8 cellular contexts compared by ENCODE assay signal in the genomic region with DNA sequence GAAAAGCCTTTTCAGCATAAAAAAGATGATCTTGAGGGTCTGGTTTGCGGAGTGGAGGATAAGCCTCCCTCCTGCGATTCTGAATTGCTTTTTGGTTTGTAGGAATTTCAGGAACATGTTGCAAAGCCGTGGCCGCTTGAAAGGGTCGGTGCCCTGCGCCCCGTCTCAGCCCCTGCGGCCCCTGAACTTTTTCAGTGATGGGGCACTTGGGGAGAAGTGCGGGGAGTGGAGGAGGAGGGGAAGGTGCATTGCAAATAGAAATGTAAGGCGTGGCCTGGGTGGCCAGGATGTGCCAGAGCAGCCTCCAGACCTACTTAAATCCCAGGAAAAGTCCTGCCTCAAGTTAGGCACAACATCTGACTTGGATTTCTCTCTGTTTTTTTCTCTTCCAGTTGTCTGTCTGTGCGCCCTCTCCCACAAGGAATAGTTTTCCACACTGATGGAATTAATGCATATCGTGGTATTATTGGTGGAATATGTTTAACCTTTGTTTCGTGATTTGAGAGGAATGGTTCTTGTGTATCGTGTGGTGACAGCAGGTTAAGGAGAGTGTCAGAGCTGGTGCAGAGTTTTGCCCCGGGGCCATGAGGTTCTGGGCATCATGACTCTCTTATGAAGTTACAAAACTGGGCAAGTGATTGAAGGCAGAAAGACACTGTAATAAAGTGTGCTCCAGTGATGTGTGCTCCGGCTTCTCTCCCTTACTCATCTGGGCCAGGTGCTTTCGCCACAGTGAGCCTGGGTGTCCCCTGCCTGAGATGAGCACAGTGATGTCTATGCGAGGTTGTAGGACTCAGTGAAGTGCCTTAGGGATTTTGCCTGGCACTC.
DNase-seq lines count a peak whose midpoint lies in the region; FAIRE-seq lines count a peak whose summit lies in the region.

No MANE protein-coding gene starts in this region.

- H3K36me3 ChIP-seq in ACC112 (ENCODE audit: insufficient read depth, low read length), result no peaks in the 10 kb centered on the region
- H3K36me3 ChIP-seq in HUES6 (ENCODE audit: control insufficient read depth, insufficient read depth, low read length), result no peaks in the 10 kb centered on the region
- no peaks in the 10 kb centered on the region for H3K36me3 ChIP-seq in muscle layer of duodenum (ENCODE audit: control insufficient read depth in 1 of 2, insufficient read depth in 2 of 2, low read length in 2 of 2)

- peaks cover 52% of the 10 kb centered on the region for H3K79me2 ChIP-seq in ACC112 (ENCODE audit: control insufficient read depth, insufficient read depth, low read length, unreplicated experiment)

- H3K4me3 ChIP-seq in ACC112 (ENCODE audit: low read depth, low read length) (peak overlapping the region; percentile 87), HUES6 (ENCODE audit: low read depth, low read length) (peak overlapping the region; percentile 83), muscle layer of duodenum (ENCODE audit: low read depth in 1 of 2, low read length in 2 of 2) (peak overlapping the region; percentile 79 to 89)

- FAIRE-seq in GM19239 (lab: Jason Lieb, UNC), result no peak

- DNase-seq in caudate nucleus (lab: John Stamatoyannopoulos, UW) (no peak), GM19239 (ENCODE audit: insufficient read length, low spot score) (no peak), NCI-H748 treated with DMSO at 0.1 percent for 48 hours (lab: John Stamatoyannopoulos, UW) (no peak)
- no peak for DNase-seq in stimulated activated CD4-positive, alpha-beta T cell treated with anti-CD3 and anti-CD28 coated beads, Interleukin-15, amount 100 ng/mL, for 24 hours
- DNase-seq in effector CD4-positive, alpha-beta T cell, result no peak

- peaks cover 68% of the 10 kb centered on the region for H3K4me1 ChIP-seq in ACC112 (ENCODE audit: control insufficient read depth, insufficient read depth, low read length, unreplicated experiment)
- H3K4me1 ChIP-seq in HUES6 (ENCODE audit: control insufficient read depth, insufficient read depth, low read length), result peaks cover 65% of the 10 kb centered on the region
- H3K4me1 ChIP-seq in muscle layer of duodenum (ENCODE audit: control insufficient read depth in 1 of 2, insufficient read depth in 2 of 2, low read length in 2 of 2), result peaks cover 14 to 63% of the 10 kb centered on the region in 2 donors

- H3K27ac ChIP-seq in ACC112 (ENCODE audit: low read depth, low read length) (peak overlapping the region; percentile 97), HUES6 (ENCODE audit: low read depth, low read length) (no peak overlapping the region; the same call in 1 of the 2 replicates), caudate nucleus (ENCODE audit: low read depth, low read length) (peak overlapping the region; percentile 99), muscle layer of duodenum (ENCODE audit: low read length) (peak overlapping the region; percentile 91)

- H3K9ac ChIP-seq in HUES6 (ENCODE audit: low read length), result peak overlapping the region; percentile 4

- no peaks in the 10 kb centered on the region for H3K9me3 ChIP-seq in HUES6 (ENCODE audit: control insufficient read depth, insufficient read depth, low read depth, low read length)
- no peaks in the 10 kb centered on the region for H3K9me3 ChIP-seq in muscle layer of duodenum (ENCODE audit: control insufficient read depth in 1 of 2, low read length in 2 of 2)

- peak overlapping the region; percentile 34 for H2AFZ ChIP-seq in ACC112 (ENCODE audit: low read length, unreplicated experiment)

- H3K27me3 ChIP-seq in ACC112 (ENCODE audit: insufficient read depth, low read length), result no peaks in the 10 kb centered on the region
- H3K27me3 ChIP-seq in HUES6 (ENCODE audit: control insufficient read depth, insufficient read depth, low read length), result no peaks in the 10 kb centered on the region
- no peaks in the 10 kb centered on the region for H3K27me3 ChIP-seq in muscle layer of duodenum (ENCODE audit: low read depth, low read length)
